In the genomic region with DNA sequence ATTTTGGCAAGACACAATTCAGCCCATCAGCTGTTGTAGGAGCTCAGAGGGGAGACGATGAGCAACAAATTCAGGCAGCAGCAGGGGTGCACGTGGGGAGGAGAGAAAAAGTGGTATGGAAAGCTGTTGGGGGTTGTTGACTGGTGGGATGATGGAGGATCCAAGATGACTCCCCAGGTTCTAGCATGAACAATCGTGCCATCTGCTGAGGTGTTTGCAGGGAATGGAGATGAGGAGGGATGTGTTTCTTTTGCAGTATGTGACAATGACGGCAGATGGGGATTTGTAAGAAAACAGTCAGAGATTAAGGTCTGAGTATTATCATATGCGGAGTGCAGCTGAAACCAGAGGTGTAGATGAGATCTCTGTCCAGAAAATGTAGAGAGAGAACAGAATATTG, we compare ENCODE assay signal across 21 cellular contexts.
"Had no signal": no experiment of that assay in that cellular context is flagged by ENCODE, and none has a peak within 500 bp of the region (broad histone marks: within the 10 kb centered on the region; RNA-seq: fewer than 3 reads in every experiment).

No MANE protein-coding gene starts in this region.

- H3K27ac Mint-ChIP-seq: activated naive CD4-positive, alpha-beta T cell treated with anti-CD3 and anti-CD28 coated beads for 36 hours; progenitor cell of endocrine pancreas; T-helper 17 cell had no signal

- H3K27me3 ChIP-seq: body of pancreas, left lung, sigmoid colon had no signal

- H3K36me3 ChIP-seq: sigmoid colon had no signal

- H3K4me1 ChIP-seq: body of pancreas, left lung, sigmoid colon had no signal

- H3K4me3 Mint-ChIP-seq: activated naive CD4-positive, alpha-beta T cell treated with anti-CD3 and anti-CD28 coated beads for 36 hours; naive thymus-derived CD4-positive, alpha-beta T cell; T-helper 17 cell had no signal

- H3K9me3 ChIP-seq: body of pancreas, left lung, sigmoid colon had no signal

- H3K9me3 Mint-ChIP-seq: activated naive CD4-positive, alpha-beta T cell treated with anti-CD3 and anti-CD28 coated beads for 36 hours; naive thymus-derived CD4-positive, alpha-beta T cell had no signal

- DNase-seq: activated CD4-positive, alpha-beta T cell treated with anti-CD3 and anti-CD28 coated beads for 4 hours; activated CD4-positive, alpha-beta T cell treated with anti-CD3 and anti-CD28 coated beads, Interleukin-2, amount 50 U/mL, for 48 hours; activated CD4-positive, CD25-positive, alpha-beta regulatory T cell; activated effector memory CD4-positive, alpha-beta T cell treated with Interleukin-2 at 50 U/mL for 16 hours; activated naive CD4-positive, alpha-beta T cell treated with anti-CD3 and anti-CD28 coated beads for 36 hours; activated T-cell treated with anti-CD3 and anti-CD28 coated beads, Interleukin-2, amount 50 U/mL, for 48 hours; body of pancreas; kidney; left lung; naive thymus-derived CD4-positive, alpha-beta T cell; retina; sigmoid colon; stimulated activated CD4-positive, alpha-beta T cell treated with anti-CD3 and anti-CD28 coated beads, Interleukin-2, amount 100 ng/mL, for 48 hours; stimulated activated CD8-positive, alpha-beta memory T cell treated with anti-CD3 and anti-CD28 coated beads, Interleukin-4, amount 100 ng/mL, for 48 hours; stimulated activated naive CD4-positive, alpha-beta T cell treated with Interleukin-2 at 50 U/mL for 16 hours; SW 1271; T-helper 17 cell had no signal

- H3K27ac ChIP-seq: body of pancreas, coronary artery, epithelial cell of prostate, left lung, sigmoid colon had no signal

- H3K27me3 Mint-ChIP-seq: naive thymus-derived CD4-positive, alpha-beta T cell; progenitor cell of endocrine pancreas; T-helper 17 cell had no signal

- ATAC-seq: body of pancreas; left lung; naive thymus-derived CD4-positive, alpha-beta T cell; T-helper 17 cell had no signal

- H3K4me3 ChIP-seq: body of pancreas, coronary artery, left lung, lung, sigmoid colon had no signal
